Comparison of ENCODE assay signal across 13 cellular contexts in the genomic region with DNA sequence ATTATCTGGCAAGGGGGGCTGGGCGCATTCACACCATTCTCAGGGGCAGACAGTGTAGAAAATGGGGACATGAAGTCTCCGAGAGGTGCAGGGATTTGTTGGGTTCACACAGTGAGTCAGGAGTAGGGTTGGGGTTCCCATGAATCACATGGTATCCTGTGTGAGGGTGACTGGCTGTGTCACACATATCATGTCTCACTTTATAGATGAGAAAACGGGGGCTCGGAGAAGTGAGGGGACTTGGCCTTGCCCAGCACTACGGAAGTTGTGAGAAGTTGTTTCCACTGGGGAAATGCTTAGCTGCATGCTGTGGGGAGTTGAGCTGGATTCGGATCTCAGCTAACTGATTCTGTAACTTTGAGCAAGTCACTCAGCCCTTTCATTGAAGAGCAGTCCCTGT. TPM values are rescaled to one million over a fixed set of nuclear protein-coding genes. Genes with fewer than 3 reads are reported as not detected.
A peak's percentile ranks its signal among the peaks of the same experiment; 100 is the strongest.
DNase-seq lines count a peak whose midpoint lies in the region; ATAC-seq and TF ChIP-seq lines count a peak whose summit lies in the region.
"Had no signal": no experiment of that assay in that cellular context is flagged by ENCODE, and none has a peak within 500 bp of the region (broad histone marks: within the 10 kb centered on the region; RNA-seq: fewer than 3 reads in every experiment).

No MANE protein-coding gene starts in this region.

- H3K4me3 ChIP-seq in DND-41 (ENCODE audit: low read depth in 1 of 2, low read length in 2 of 2) (peak overlapping the region in 1 of 2 experiments; percentile 19; a peak in 1 of 4 replicates), HEK293 (ENCODE audit: low read depth, low read length) (no peak overlapping the region), neuronal stem cell (ENCODE audit: low read length in 2 of 2) (no peak overlapping the region), upper lobe of left lung (no peak overlapping the region)
- H3K4me3 ChIP-seq: thoracic aorta had no signal

- peak overlapping the region; percentile 59 for H3K4me2 ChIP-seq in DND-41 (ENCODE audit: insufficient read depth, low read length)
- no peak overlapping the region for H3K4me2 ChIP-seq in neuronal stem cell (ENCODE audit: insufficient read depth, low read length, poor library complexity, severe bottlenecking)

- H2BK15ac ChIP-seq in neuronal stem cell (ENCODE audit: low read length): no peak overlapping the region

- no CpG with 5 or more reads among the region's 6 CpGs for WGBS in neuronal stem cell (ENCODE audit: extremely low coverage in 2 of 2, insufficient read length in 2 of 2, insufficient replicate concordance in 1 of 2), 2 donors
- 57 to 70% methylated on average over 6 of the region's 6 CpGs for WGBS in upper lobe of left lung, 2 donors

- TF ChIP-seq CTCF in DND-41 (IDR thresholded peaks at IDR 0.05; ENCODE audit: borderline replicate concordance, extremely low read depth, low read length, poor library complexity, severe bottlenecking) (no peak), HEK293 (tag by site-specific recombination; IDR thresholded peaks at IDR 0.05) (no peak), upper lobe of left lung (IDR thresholded peaks at IDR 0.05) (no peak), type B pancreatic cell (conservative IDR thresholded peaks at IDR 0.05) (no peak)

- H3K4me3 Mint-ChIP-seq in activated T-helper 17 cell treated with anti-CD3 and anti-CD28 coated beads, Interleukin-2, amount 50 U/mL, for 72 hours: peak overlapping the region; percentile 58
- no peak overlapping the region for H3K4me3 Mint-ChIP-seq in type B pancreatic cell

- no peak for DNase-seq in DND-41
- no peak for DNase-seq in neuronal stem cell (ENCODE audit: low spot score)
- DNase-seq in anterior cingulate cortex (lab: John Stamatoyannopoulos, UW): no peak
- DNase-seq in upper lobe of left lung: no peak
- no peak for DNase-seq in type B pancreatic cell (ENCODE audit: extremely low spot score, unreplicated experiment)
- DNase-seq: DMS79 had no signal

- H3K79me1 ChIP-seq in neuronal stem cell (ENCODE audit: low read depth, low read length): peaks cover 11% of the 10 kb centered on the region

- H3K4me1 Mint-ChIP-seq in activated T-helper 17 cell treated with anti-CD3 and anti-CD28 coated beads, Interleukin-2, amount 50 U/mL, for 72 hours: peaks cover 7% of the 10 kb centered on the region
- peaks cover 4% of the 10 kb centered on the region for H3K4me1 Mint-ChIP-seq in type B pancreatic cell (ENCODE audit: unreplicated experiment)

- H2AK5ac ChIP-seq in neuronal stem cell (ENCODE audit: low read depth, low read length): no peak overlapping the region

- peak overlapping the region; percentile 56 for H3K27ac Mint-ChIP-seq in activated T-helper 17 cell treated with anti-CD3 and anti-CD28 coated beads, Interleukin-2, amount 50 U/mL, for 72 hours
- H3K27ac Mint-ChIP-seq in type B pancreatic cell: no peak overlapping the region

- H2AFZ ChIP-seq in DND-41 (ENCODE audit: low read depth, low read length): peak overlapping the region; percentile 50
- peak overlapping the region; percentile 67 for H2AFZ ChIP-seq in neuronal stem cell (ENCODE audit: low read length)

- H4K8ac ChIP-seq in neuronal stem cell (ENCODE audit: low read depth, low read length): no peak overlapping the region

- H3K9me3 ChIP-seq in DND-41 (ENCODE audit: insufficient read depth, low read length, severe bottlenecking): no peaks in the 10 kb centered on the region
- no peaks in the 10 kb centered on the region for H3K9me3 ChIP-seq in HEK293 (ENCODE audit: control insufficient read depth, insufficient read depth, low read depth, low read length)
- H3K9me3 ChIP-seq in neuronal stem cell (replicated peaks in 1 of 2; ENCODE audit: control insufficient read depth in 2 of 2, insufficient read depth in 1 of 2, low read depth in 1 of 2, low read length in 2 of 2): no peaks in the 10 kb centered on the region
- H3K9me3 ChIP-seq in upper lobe of left lung: no peaks in the 10 kb centered on the region
- H3K9me3 ChIP-seq: thoracic aorta had no signal

- no peaks in the 10 kb centered on the region for H4K20me1 ChIP-seq in DND-41 (ENCODE audit: insufficient read depth, low read length)

- no peak for TF ChIP-seq EP300 in upper lobe of left lung (IDR thresholded peaks at IDR 0.05)

- H3K14ac ChIP-seq in neuronal stem cell (ENCODE audit: low read length): no peak overlapping the region

- H3K23ac ChIP-seq in neuronal stem cell (ENCODE audit: low read depth, low read length, poor library complexity): no peak overlapping the region

- POLR2A ChIA-PET in HEK293 (lab: Yijun Ruan, JAX): interaction anchor here (0.6 to 1.3 kb wide), 5 partner anchors 14 to 42 kb away, joined by 3 to 4 read pairs (median 4); a partner anchor contains a TSS

- H3K36me3 Mint-ChIP-seq in activated T-helper 17 cell treated with anti-CD3 and anti-CD28 coated beads, Interleukin-2, amount 50 U/mL, for 72 hours (ENCODE audit: low read depth): no peaks in the 10 kb centered on the region
- no peaks in the 10 kb centered on the region for H3K36me3 Mint-ChIP-seq in type B pancreatic cell

- no peak overlapping the region for H3K18ac ChIP-seq in neuronal stem cell (ENCODE audit: low read length)

- H2BK5ac ChIP-seq in neuronal stem cell (ENCODE audit: low read length): no peak overlapping the region

- H3K9ac ChIP-seq in DND-41 (ENCODE audit: low read depth, low read length) (no peak overlapping the region), neuronal stem cell (ENCODE audit: low read depth, low read length, poor library complexity) (no peak overlapping the region)

- no peak overlapping the region for H4K91ac ChIP-seq in neuronal stem cell (ENCODE audit: low read depth, low read length, poor library complexity)

- H2BK120ac ChIP-seq in neuronal stem cell (ENCODE audit: low read depth, low read length): no peak overlapping the region

- CTCF ChIA-PET in HEK293 (lab: Yijun Ruan, JAX): interaction anchor here (0.6 to 5.3 kb wide), 35 partner anchors 9 to 1742 kb away, joined by 3 to 49 read pairs (median 4); a partner anchor contains a TSS

- no peak overlapping the region for H2BK12ac ChIP-seq in neuronal stem cell (ENCODE audit: low read length)

- H3K4ac ChIP-seq in neuronal stem cell (ENCODE audit: low read length): no peak overlapping the region

- H3K79me2 ChIP-seq in DND-41 (ENCODE audit: insufficient read depth, low read length): no peaks in the 10 kb centered on the region

- TF ChIP-seq POLR2A in upper lobe of left lung (IDR thresholded peaks at IDR 0.05): no peak

- no peak overlapping the region for H3K27ac ChIP-seq in DND-41 (ENCODE audit: low read length)
- no peak overlapping the region for H3K27ac ChIP-seq in HEK293 (ENCODE audit: extremely low read depth, low read depth, low read length)
- H3K27ac ChIP-seq in neuronal stem cell (replicated peaks; ENCODE audit: low read length): no peak overlapping the region
- no peak overlapping the region for H3K27ac ChIP-seq in upper lobe of left lung
- H3K27ac ChIP-seq: thoracic aorta had no signal

- no peaks in the 10 kb centered on the region for H3K27me3 Mint-ChIP-seq in activated T-helper 17 cell treated with anti-CD3 and anti-CD28 coated beads, Interleukin-2, amount 50 U/mL, for 72 hours
- H3K27me3 Mint-ChIP-seq in type B pancreatic cell: peaks cover 11% of the 10 kb centered on the region

- ATAC-seq in DND-41 (ENCODE audit: insufficient read depth, low read depth) (no peak), upper lobe of left lung (ENCODE audit: low FRiP score in 2 of 2) (no peak)
- peak; percentile 83 for ATAC-seq in activated T-helper 17 cell treated with anti-CD3 and anti-CD28 coated beads, Interleukin-2, amount 50 U/mL, for 72 hours (replicated peaks)

- H3K9me3 Mint-ChIP-seq in activated T-helper 17 cell treated with anti-CD3 and anti-CD28 coated beads, Interleukin-2, amount 50 U/mL, for 72 hours: no peaks in the 10 kb centered on the region
- H3K9me3 Mint-ChIP-seq in type B pancreatic cell: no peaks in the 10 kb centered on the region

- no peaks in the 10 kb centered on the region for H3K36me3 ChIP-seq in DND-41 (ENCODE audit: insufficient read depth, low read length)
- no peaks in the 10 kb centered on the region for H3K36me3 ChIP-seq in HEK293 (ENCODE audit: control insufficient read depth in 2 of 2, insufficient read depth in 1 of 2, low read length in 2 of 2)
- peaks cover 0 to 25% of the 10 kb centered on the region in 2 donors for H3K36me3 ChIP-seq in neuronal stem cell (replicated peaks in 1 of 2; ENCODE audit: control insufficient read depth in 2 of 2, insufficient read depth in 2 of 2, low read length in 2 of 2)
- no peaks in the 10 kb centered on the region for H3K36me3 ChIP-seq in upper lobe of left lung
- H3K36me3 ChIP-seq: thoracic aorta had no signal

- H3K27me3 ChIP-seq in DND-41 (ENCODE audit: insufficient read depth, low read length, poor library complexity) (no peaks in the 10 kb centered on the region), neuronal stem cell (ENCODE audit: control insufficient read depth in 3 of 3, insufficient read depth in 3 of 3, low read depth in 1 of 3, low read length in 3 of 3) (no peaks in the 10 kb centered on the region), upper lobe of left lung (peaks cover 0 to 15% (median 7%) of the 10 kb centered on the region in 4 donors)

- H3K4me1 ChIP-seq in DND-41 (ENCODE audit: insufficient read depth, low read length): peaks cover 13% of the 10 kb centered on the region
- no peaks in the 10 kb centered on the region for H3K4me1 ChIP-seq in HEK293 (ENCODE audit: control insufficient read depth, insufficient read depth, low read length)
- H3K4me1 ChIP-seq in neuronal stem cell (ENCODE audit: control insufficient read depth in 2 of 2, insufficient read depth in 1 of 2, low read depth in 1 of 2, low read length in 2 of 2): peaks cover 9 to 15% of the 10 kb centered on the region in 2 donors
- peaks cover 4 to 14% (median 11%) of the 10 kb centered on the region in 4 donors for H3K4me1 ChIP-seq in upper lobe of left lung

RNA-seq across cellular contexts. Expression of a gene that starts 4.2 kb away (rescaled TPM):
- total RNA-seq in activated T-helper 17 cell treated with anti-CD3 and anti-CD28 coated beads, Interleukin-2, amount 50 U/mL, for 72 hours: under 1 TPM in 1 of 2 donors, not detected in 1; 0.45 TPM
- 24.0 TPM for polyA plus RNA-seq in neuronal stem cell (2013, experiment 1 of 2)
- 23.0 TPM for polyA plus RNA-seq in neuronal stem cell (2013, experiment 2 of 2)
- 1 to 10 TPM in 1 of 6 donors, not detected in 5; 2.4 TPM for total RNA-seq in upper lobe of left lung
- total RNA-seq in type B pancreatic cell (ENCODE audit: low replicate concordance): 3.7 TPM in 1 of 2 replicates, not detected in the other
- total RNA-seq: fibroblast of villous mesenchyme had no signal

RNA-seq across cellular contexts. Expression of a gene that starts 7.4 kb away (rescaled TPM):
- 100 to 1,000 TPM; 201 to 237 TPM for total RNA-seq in activated T-helper 17 cell treated with anti-CD3 and anti-CD28 coated beads, Interleukin-2, amount 50 U/mL, for 72 hours
- 125 TPM for polyA plus RNA-seq in neuronal stem cell (2013, experiment 1 of 2)
- 126 TPM for polyA plus RNA-seq in neuronal stem cell (2013, experiment 2 of 2)
- total RNA-seq in upper lobe of left lung: 100 to 1,000 TPM; 142 to 193 (median 173) TPM
- 192 and 210 TPM in 2 replicates for total RNA-seq in type B pancreatic cell (ENCODE audit: low replicate concordance)

RNA-seq across cellular contexts. Expression of a gene that starts 18.5 kb away (rescaled TPM):
- total RNA-seq in activated T-helper 17 cell treated with anti-CD3 and anti-CD28 coated beads, Interleukin-2, amount 50 U/mL, for 72 hours: 1 to 10 TPM in 1 of 2 donors, not detected in 1; 2.1 TPM
- 0.07 TPM for polyA plus RNA-seq in neuronal stem cell (2013, experiment 1 of 2)
- not detected for polyA plus RNA-seq in neuronal stem cell (2013, experiment 2 of 2)
- total RNA-seq in upper lobe of left lung (1 to 10 TPM in 4 of 6 donors, under 1 TPM in 1, not detected in 1; 0.79 to 6.1 (median 3.0) TPM), type B pancreatic cell (ENCODE audit: low replicate concordance) (not detected in 2 replicates)
- total RNA-seq: cerebellum, occipital lobe, Right ventricle myocardium superior, thoracic aorta had no signal

RNA-seq across cellular contexts. Expression of a gene that starts 25.3 kb away (rescaled TPM):
- 100 to 1,000 TPM in 1 of 2 donors, 10 to 100 TPM in 1; 84.5 to 105 TPM for total RNA-seq in activated T-helper 17 cell treated with anti-CD3 and anti-CD28 coated beads, Interleukin-2, amount 50 U/mL, for 72 hours
- polyA plus RNA-seq in neuronal stem cell (2013, experiment 1 of 2): 20.7 TPM
- 21.7 TPM for polyA plus RNA-seq in neuronal stem cell (2013, experiment 2 of 2)
- total RNA-seq in upper lobe of left lung (100 to 1,000 TPM in 1 of 6 donors, 10 to 100 TPM in 5; 39.8 to 123 (median 51.1) TPM), type B pancreatic cell (ENCODE audit: low replicate concordance) (44.1 and 49.9 TPM in 2 replicates)

RNA-seq across cellular contexts. Expression of a gene that starts 32.9 kb away (rescaled TPM):
- under 1 TPM in 1 of 2 donors, not detected in 1; 0.37 TPM for total RNA-seq in activated T-helper 17 cell treated with anti-CD3 and anti-CD28 coated beads, Interleukin-2, amount 50 U/mL, for 72 hours
- polyA plus RNA-seq in neuronal stem cell (2013, experiment 1 of 2): not detected
- polyA plus RNA-seq in neuronal stem cell (2013, experiment 2 of 2): not detected
- total RNA-seq in upper lobe of left lung (10 to 100 TPM; 12.6 to 68.1 (median 30.5) TPM), type B pancreatic cell (ENCODE audit: low replicate concordance) (5.7 TPM in 1 of 2 replicates, not detected in the other)
- total RNA-seq: cerebellum, occipital lobe, Right ventricle myocardium superior had no signal
